In the genomic region with DNA sequence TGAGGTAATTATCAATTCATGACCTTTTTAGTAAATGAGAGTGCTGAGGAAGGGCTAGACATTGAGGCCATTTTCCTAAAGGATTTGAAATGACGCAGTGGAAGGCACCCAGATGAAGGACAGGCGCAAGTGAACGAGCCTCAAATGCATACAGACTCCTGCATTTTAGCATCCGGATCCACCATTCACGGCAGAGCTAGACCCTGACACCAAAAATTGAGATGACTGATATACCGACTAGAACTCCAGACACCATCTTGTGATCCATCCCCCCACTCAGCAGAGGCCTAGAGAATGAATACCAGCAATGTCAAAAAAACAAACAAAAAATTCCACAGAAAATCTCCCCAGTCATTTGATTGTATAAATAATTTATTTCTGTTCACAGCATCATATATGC, we compare ENCODE assay signal across 1 cellular context.
TF ChIP-seq lines count a peak whose summit lies in the region.

No MANE protein-coding gene starts in this region.

TF ChIP-seq in SK-N-SH, 30 proteins besides CTCF, POLR2A, EP300 and RAD21 (continued from another document):
- TF ChIP-seq, protein P1, sequence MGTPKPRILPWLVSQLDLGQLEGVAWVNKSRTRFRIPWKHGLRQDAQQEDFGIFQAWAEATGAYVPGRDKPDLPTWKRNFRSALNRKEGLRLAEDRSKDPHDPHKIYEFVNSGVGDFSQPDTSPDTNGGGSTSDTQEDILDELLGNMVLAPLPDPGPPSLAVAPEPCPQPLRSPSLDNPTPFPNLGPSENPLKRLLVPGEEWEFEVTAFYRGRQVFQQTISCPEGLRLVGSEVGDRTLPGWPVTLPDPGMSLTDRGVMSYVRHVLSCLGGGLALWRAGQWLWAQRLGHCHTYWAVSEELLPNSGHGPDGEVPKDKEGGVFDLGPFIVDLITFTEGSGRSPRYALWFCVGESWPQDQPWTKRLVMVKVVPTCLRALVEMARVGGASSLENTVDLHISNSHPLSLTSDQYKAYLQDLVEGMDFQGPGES (IDR thresholded peaks at IDR 0.05; ENCODE audit: low read depth, low read length): no peak
- TF ChIP-seq GATA2 (CRISPR knock-in tag; IDR thresholded peaks at IDR 0.05) (no peak), FOXM1 (IDR thresholded peaks at IDR 0.05; ENCODE audit: low read depth) (no peak), JUND (IDR thresholded peaks at IDR 0.05) (no peak), ZBTB33 (IDR thresholded peaks at IDR 0.05; ENCODE audit: borderline replicate concordance, low read depth) (no peak), MEF2A (IDR thresholded peaks at IDR 0.05; ENCODE audit: borderline replicate concordance, low read depth) (no peak), USF2 (IDR thresholded peaks at IDR 0.05; ENCODE audit: borderline replicate concordance, low read depth, low read length) (no peak), FOSL2 (IDR thresholded peaks at IDR 0.05; ENCODE audit: borderline replicate concordance, low read depth) (no peak), GABPA (IDR thresholded peaks at IDR 0.05; ENCODE audit: low read depth) (no peak), REST (IDR thresholded peaks at IDR 0.05; ENCODE audit: low read depth, low read length) (no peak), MAX (IDR thresholded peaks at IDR 0.05; ENCODE audit: low read depth) (no peak), EZH2phosphoT487 (IDR thresholded peaks at IDR 0.05; ENCODE audit: borderline replicate concordance, low read depth) (no peak)
- TF ChIP-seq, protein P2, sequence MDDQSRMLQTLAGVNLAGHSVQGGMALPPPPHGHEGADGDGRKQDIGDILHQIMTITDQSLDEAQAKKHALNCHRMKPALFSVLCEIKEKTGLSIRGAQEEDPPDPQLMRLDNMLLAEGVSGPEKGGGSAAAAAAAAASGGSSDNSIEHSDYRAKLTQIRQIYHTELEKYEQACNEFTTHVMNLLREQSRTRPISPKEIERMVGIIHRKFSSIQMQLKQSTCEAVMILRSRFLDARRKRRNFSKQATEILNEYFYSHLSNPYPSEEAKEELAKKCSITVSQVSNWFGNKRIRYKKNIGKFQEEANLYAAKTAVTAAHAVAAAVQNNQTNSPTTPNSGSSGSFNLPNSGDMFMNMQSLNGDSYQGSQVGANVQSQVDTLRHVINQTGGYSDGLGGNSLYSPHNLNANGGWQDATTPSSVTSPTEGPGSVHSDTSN (IDR thresholded peaks at IDR 0.05): no peak
- TF ChIP-seq, protein P3, sequence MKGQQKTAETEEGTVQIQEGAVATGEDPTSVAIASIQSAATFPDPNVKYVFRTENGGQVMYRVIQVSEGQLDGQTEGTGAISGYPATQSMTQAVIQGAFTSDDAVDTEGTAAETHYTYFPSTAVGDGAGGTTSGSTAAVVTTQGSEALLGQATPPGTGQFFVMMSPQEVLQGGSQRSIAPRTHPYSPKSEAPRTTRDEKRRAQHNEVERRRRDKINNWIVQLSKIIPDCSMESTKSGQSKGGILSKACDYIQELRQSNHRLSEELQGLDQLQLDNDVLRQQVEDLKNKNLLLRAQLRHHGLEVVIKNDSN (IDR thresholded peaks at IDR 0.05; ENCODE audit: borderline replicate concordance, low read depth): no peak
